1 cellular context compared by ENCODE assay signal in the genomic region with DNA sequence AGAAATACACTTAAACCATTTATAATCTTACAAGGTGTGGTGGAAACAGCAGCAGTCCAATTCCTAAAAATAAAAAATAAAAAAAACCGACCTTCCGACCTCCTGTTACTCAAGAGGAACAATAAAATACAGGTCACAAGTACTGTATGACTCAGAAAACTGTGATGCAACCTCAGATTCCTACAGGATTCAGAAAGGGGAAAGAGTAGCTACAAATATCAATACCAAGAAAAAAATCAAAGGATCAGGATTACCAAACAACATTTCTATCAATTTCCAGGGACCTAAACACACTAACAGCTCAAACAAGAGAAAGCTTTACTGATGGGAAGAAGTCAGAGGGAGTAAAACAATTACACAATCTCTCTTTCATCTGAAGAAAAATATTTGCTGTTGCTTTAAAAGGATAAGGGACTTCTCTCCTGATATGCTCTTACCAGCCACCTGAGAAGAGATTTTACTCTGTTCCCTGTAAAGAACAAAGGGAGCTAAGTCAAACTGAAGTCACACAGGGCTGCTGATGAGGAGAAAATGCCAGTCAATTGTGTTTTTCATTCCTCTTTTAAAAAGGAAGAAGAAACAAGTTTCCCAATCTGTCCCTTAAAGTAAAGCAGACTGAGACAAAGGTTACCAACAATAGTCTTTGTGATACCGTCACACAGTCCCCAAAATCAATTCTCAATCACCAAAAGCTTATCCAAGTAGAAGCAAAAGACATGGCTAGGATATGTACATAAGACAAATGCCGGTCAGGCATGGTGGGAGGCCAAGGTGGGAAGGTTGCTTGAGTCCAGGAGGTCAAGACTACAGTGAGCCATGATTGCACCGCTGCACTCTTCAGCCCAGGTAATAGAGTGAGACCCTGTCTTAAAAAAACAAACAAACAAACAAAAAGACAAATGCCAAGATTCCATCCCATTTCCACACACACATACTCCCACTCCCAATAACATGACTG.
TF ChIP-seq lines count a peak whose summit lies in the region.

No MANE protein-coding gene starts in this region.

TF ChIP-seq in HepG2, 621 proteins besides CTCF, POLR2A, EP300 and RAD21 (continued from another document and continues in another):
- TF ChIP-seq, protein P1, sequence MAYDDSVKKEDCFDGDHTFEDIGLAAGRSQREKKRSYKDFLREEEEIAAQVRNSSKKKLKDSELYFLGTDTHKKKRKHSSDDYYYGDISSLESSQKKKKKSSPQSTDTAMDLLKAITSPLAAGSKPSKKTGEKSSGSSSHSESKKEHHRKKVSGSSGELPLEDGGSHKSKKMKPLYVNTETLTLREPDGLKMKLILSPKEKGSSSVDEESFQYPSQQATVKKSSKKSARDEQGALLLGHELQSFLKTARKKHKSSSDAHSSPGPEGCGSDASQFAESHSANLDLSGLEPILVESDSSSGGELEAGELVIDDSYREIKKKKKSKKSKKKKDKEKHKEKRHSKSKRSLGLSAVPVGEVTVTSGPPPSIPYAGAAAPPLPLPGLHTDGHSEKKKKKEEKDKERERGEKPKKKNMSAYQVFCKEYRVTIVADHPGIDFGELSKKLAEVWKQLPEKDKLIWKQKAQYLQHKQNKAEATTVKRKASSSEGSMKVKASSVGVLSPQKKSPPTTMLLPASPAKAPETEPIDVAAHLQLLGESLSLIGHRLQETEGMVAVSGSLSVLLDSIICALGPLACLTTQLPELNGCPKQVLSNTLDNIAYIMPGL (CRISPR knock-in tag; IDR thresholded peaks at IDR 0.05; ENCODE audit: borderline replicate concordance in 1 of 2, low read depth in 1 of 2): no peak; a peak in 1 of 4 replicates
- TF ChIP-seq MATR3 (CRISPR knock-in tag; IDR thresholded peaks at IDR 0.05) (no peak), ZIK1 (CRISPR knock-in tag; IDR thresholded peaks at IDR 0.05; ENCODE audit: borderline replicate concordance, low read depth) (no peak), FOXC1 (CRISPR knock-in tag; IDR thresholded peaks at IDR 0.05; ENCODE audit: borderline replicate concordance) (no peak), ZNF235 (CRISPR knock-in tag; IDR thresholded peaks at IDR 0.05; ENCODE audit: borderline replicate concordance) (no peak), TRIM24 (CRISPR knock-in tag; IDR thresholded peaks at IDR 0.05) (no peak), SCMH1 (CRISPR knock-in tag; IDR thresholded peaks at IDR 0.05; ENCODE audit: borderline replicate concordance) (no peak), ATAD3A (CRISPR knock-in tag; IDR thresholded peaks at IDR 0.05) (no peak), PITX1 (CRISPR knock-in tag; IDR thresholded peaks at IDR 0.05) (peak; percentile 98), ZNF563 (CRISPR knock-in tag; IDR thresholded peaks at IDR 0.05) (no peak), ZNF629 (CRISPR knock-in tag; conservative IDR thresholded peaks at IDR 0.05) (0 out of 2 replicates have a peak, but pooled peaks have one; percentile 6), U2AF2 (IDR thresholded peaks at IDR 0.05; ENCODE audit: low read depth, low read length) (no peak), DNMT1 (CRISPR knock-in tag; IDR thresholded peaks at IDR 0.05) (no peak), ZNF749 (CRISPR knock-in tag; IDR thresholded peaks at IDR 0.05; ENCODE audit: borderline replicate concordance) (no peak), ZNF577 (CRISPR knock-in tag; IDR thresholded peaks at IDR 0.05; ENCODE audit: borderline replicate concordance, low read depth) (0 out of 2 replicates have a peak, but pooled peaks have one; percentile 57), ZNF317 (CRISPR knock-in tag; IDR thresholded peaks at IDR 0.05) (no peak), CENPX (CRISPR knock-in tag; IDR thresholded peaks at IDR 0.05) (no peak), THAP11 (CRISPR knock-in tag; IDR thresholded peaks at IDR 0.05) (peak; percentile 42; the same call in 1 of the 2 replicates), RARA (CRISPR knock-in tag; IDR thresholded peaks at IDR 0.05) (peak; percentile 96), RFX3 (CRISPR knock-in tag; IDR thresholded peaks at IDR 0.05) (no peak), NBN (conservative IDR thresholded peaks at IDR 0.05) (no peak), HDAC6 (IDR thresholded peaks at IDR 0.05; ENCODE audit: low read depth, low read length) (0 out of 2 replicates have a peak, but pooled peaks have one; percentile 30), HCFC1 (IDR thresholded peaks at IDR 0.05; ENCODE audit: low read depth, low read length) (no peak), RFXANK (CRISPR knock-in tag; IDR thresholded peaks at IDR 0.05) (no peak), ZBTB42 (CRISPR knock-in tag; IDR thresholded peaks at IDR 0.05) (no peak), TCF7 (IDR thresholded peaks at IDR 0.05; ENCODE audit: low read depth) (peak; percentile 97), SOX5 (CRISPR knock-in tag; IDR thresholded peaks at IDR 0.05; ENCODE audit: borderline replicate concordance) (peak; percentile 98), MAF1 (CRISPR knock-in tag; IDR thresholded peaks at IDR 0.05; ENCODE audit: borderline replicate concordance) (no peak), GATA4 (IDR thresholded peaks at IDR 0.05; ENCODE audit: borderline replicate concordance, low read depth) (peak; percentile 96), ZNF598 (CRISPR knock-in tag; IDR thresholded peaks at IDR 0.05; ENCODE audit: borderline replicate concordance) (no peak), HNRNPL (IDR thresholded peaks at IDR 0.05; ENCODE audit: low read depth, low read length) (no peak), NFE2L1 (CRISPR knock-in tag; IDR thresholded peaks at IDR 0.05; ENCODE audit: borderline replicate concordance) (no peak), SRSF1 (optimal IDR thresholded peaks at IDR 0.05; ENCODE audit: low read depth, low read length) (no peak)
- TF ChIP-seq, protein P2, sequence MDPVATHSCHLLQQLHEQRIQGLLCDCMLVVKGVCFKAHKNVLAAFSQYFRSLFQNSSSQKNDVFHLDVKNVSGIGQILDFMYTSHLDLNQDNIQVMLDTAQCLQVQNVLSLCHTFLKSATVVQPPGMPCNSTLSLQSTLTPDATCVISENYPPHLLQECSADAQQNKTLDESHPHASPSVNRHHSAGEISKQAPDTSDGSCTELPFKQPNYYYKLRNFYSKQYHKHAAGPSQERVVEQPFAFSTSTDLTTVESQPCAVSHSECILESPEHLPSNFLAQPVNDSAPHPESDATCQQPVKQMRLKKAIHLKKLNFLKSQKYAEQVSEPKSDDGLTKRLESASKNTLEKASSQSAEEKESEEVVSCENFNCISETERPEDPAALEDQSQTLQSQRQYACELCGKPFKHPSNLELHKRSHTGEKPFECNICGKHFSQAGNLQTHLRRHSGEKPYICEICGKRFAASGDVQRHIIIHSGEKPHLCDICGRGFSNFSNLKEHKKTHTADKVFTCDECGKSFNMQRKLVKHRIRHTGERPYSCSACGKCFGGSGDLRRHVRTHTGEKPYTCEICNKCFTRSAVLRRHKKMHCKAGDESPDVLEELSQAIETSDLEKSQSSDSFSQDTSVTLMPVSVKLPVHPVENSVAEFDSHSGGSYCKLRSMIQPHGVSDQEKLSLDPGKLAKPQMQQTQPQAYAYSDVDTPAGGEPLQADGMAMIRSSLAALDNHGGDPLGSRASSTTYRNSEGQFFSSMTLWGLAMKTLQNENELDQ (CRISPR knock-in tag; IDR thresholded peaks at IDR 0.05; ENCODE audit: borderline replicate concordance): no peak
- TF ChIP-seq, protein P3, sequence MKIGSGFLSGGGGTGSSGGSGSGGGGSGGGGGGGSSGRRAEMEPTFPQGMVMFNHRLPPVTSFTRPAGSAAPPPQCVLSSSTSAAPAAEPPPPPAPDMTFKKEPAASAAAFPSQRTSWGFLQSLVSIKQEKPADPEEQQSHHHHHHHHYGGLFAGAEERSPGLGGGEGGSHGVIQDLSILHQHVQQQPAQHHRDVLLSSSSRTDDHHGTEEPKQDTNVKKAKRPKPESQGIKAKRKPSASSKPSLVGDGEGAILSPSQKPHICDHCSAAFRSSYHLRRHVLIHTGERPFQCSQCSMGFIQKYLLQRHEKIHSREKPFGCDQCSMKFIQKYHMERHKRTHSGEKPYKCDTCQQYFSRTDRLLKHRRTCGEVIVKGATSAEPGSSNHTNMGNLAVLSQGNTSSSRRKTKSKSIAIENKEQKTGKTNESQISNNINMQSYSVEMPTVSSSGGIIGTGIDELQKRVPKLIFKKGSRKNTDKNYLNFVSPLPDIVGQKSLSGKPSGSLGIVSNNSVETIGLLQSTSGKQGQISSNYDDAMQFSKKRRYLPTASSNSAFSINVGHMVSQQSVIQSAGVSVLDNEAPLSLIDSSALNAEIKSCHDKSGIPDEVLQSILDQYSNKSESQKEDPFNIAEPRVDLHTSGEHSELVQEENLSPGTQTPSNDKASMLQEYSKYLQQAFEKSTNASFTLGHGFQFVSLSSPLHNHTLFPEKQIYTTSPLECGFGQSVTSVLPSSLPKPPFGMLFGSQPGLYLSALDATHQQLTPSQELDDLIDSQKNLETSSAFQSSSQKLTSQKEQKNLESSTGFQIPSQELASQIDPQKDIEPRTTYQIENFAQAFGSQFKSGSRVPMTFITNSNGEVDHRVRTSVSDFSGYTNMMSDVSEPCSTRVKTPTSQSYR (CRISPR knock-in tag; IDR thresholded peaks at IDR 0.05; ENCODE audit: borderline replicate concordance): peak; percentile 52; the same call in 1 of the 2 replicates
- TF ChIP-seq, protein P4, sequence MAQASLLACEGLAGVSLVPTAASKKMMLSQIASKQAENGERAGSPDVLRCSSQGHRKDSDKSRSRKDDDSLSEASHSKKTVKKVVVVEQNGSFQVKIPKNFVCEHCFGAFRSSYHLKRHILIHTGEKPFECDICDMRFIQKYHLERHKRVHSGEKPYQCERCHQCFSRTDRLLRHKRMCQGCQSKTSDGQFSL (CRISPR knock-in tag; IDR thresholded peaks at IDR 0.05): no peak
- TF ChIP-seq, protein P5, sequence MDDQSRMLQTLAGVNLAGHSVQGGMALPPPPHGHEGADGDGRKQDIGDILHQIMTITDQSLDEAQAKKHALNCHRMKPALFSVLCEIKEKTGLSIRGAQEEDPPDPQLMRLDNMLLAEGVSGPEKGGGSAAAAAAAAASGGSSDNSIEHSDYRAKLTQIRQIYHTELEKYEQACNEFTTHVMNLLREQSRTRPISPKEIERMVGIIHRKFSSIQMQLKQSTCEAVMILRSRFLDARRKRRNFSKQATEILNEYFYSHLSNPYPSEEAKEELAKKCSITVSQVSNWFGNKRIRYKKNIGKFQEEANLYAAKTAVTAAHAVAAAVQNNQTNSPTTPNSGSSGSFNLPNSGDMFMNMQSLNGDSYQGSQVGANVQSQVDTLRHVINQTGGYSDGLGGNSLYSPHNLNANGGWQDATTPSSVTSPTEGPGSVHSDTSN (CRISPR knock-in tag; IDR thresholded peaks at IDR 0.05; ENCODE audit: borderline replicate concordance): no peak
- TF ChIP-seq, protein P6, sequence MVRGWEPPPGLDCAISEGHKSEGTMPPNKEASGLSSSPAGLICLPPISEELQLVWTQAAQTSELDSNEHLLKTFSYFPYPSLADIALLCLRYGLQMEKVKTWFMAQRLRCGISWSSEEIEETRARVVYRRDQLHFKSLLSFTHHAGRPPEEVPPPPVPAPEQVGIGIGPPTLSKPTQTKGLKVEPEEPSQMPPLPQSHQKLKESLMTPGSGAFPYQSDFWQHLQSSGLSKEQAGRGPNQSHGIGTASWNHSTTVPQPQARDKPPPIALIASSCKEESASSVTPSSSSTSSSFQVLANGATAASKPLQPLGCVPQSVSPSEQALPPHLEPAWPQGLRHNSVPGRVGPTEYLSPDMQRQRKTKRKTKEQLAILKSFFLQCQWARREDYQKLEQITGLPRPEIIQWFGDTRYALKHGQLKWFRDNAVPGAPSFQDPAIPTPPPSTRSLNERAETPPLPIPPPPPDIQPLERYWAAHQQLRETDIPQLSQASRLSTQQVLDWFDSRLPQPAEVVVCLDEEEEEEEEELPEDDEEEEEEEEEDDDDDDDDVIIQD (CRISPR knock-in tag; IDR thresholded peaks at IDR 0.05; ENCODE audit: low read depth): peak; percentile 56; the same call in 1 of the 2 replicates
- TF ChIP-seq, protein P7, sequence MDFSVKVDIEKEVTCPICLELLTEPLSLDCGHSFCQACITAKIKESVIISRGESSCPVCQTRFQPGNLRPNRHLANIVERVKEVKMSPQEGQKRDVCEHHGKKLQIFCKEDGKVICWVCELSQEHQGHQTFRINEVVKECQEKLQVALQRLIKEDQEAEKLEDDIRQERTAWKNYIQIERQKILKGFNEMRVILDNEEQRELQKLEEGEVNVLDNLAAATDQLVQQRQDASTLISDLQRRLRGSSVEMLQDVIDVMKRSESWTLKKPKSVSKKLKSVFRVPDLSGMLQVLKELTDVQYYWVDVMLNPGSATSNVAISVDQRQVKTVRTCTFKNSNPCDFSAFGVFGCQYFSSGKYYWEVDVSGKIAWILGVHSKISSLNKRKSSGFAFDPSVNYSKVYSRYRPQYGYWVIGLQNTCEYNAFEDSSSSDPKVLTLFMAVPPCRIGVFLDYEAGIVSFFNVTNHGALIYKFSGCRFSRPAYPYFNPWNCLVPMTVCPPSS (IDR thresholded peaks at IDR 0.05): no peak
- TF ChIP-seq, protein P8, sequence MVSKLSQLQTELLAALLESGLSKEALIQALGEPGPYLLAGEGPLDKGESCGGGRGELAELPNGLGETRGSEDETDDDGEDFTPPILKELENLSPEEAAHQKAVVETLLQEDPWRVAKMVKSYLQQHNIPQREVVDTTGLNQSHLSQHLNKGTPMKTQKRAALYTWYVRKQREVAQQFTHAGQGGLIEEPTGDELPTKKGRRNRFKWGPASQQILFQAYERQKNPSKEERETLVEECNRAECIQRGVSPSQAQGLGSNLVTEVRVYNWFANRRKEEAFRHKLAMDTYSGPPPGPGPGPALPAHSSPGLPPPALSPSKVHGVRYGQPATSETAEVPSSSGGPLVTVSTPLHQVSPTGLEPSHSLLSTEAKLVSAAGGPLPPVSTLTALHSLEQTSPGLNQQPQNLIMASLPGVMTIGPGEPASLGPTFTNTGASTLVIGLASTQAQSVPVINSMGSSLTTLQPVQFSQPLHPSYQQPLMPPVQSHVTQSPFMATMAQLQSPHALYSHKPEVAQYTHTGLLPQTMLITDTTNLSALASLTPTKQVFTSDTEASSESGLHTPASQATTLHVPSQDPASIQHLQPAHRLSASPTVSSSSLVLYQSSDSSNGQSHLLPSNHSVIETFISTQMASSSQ (IDR thresholded peaks at IDR 0.05; ENCODE audit: low read depth): peak; percentile 68
- TF ChIP-seq, protein P8 (CRISPR knock-in tag; IDR thresholded peaks at IDR 0.05; ENCODE audit: borderline replicate concordance): peak; percentile 71; the same call in 1 of the 2 replicates
- TF ChIP-seq, protein P9, sequence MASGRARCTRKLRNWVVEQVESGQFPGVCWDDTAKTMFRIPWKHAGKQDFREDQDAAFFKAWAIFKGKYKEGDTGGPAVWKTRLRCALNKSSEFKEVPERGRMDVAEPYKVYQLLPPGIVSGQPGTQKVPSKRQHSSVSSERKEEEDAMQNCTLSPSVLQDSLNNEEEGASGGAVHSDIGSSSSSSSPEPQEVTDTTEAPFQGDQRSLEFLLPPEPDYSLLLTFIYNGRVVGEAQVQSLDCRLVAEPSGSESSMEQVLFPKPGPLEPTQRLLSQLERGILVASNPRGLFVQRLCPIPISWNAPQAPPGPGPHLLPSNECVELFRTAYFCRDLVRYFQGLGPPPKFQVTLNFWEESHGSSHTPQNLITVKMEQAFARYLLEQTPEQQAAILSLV (CRISPR knock-in tag; IDR thresholded peaks at IDR 0.05; ENCODE audit: borderline replicate concordance): no peak
